In the genomic region with DNA sequence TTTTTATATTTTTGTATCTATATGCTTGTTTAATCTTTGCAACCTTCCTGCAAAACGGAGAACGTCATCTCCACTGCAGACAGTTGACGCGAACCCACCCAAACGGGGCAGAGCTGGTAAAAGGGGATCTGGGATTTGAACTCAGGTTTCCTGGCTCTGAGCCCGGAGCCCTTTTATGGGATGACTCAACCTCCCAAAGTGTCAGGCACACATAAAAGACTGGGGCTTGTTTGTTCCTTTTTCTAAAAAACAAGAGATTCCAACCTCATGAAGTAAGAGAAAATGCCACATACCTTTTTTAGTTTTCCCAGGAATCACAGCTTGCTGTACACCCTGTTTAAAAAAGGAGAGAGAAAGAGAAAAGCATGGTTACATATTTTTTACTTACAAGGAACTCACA, we compare ENCODE assay signal across 12 cellular contexts.
DNase-seq lines count a peak whose midpoint lies in the region; ATAC-seq, FAIRE-seq and TF ChIP-seq lines count a peak whose summit lies in the region.
"Had no signal": no experiment of that assay in that cellular context is flagged by ENCODE, and none has a peak within 500 bp of the region (broad histone marks: within the 10 kb centered on the region; RNA-seq: fewer than 3 reads in every experiment).

No MANE protein-coding gene starts in this region.

- BruUV-seq in MCF 10A (replicated peaks; lab: Mats Ljungman, UMichigan) (no TSS peak), mammary epithelial cell (replicated peaks; lab: Mats Ljungman, UMichigan) (no TSS peak)

- H3K79me2 ChIP-seq in mammary epithelial cell (ENCODE audit: insufficient read depth, low read length) (no peaks in the 10 kb centered on the region), SK-N-SH (ENCODE audit: insufficient read depth) (no peaks in the 10 kb centered on the region)

- no peaks in the 10 kb centered on the region for H4K20me1 ChIP-seq in mammary epithelial cell (ENCODE audit: insufficient read depth, low read length)
- no peaks in the 10 kb centered on the region for H4K20me1 ChIP-seq in SK-N-SH (ENCODE audit: insufficient read depth)

- peaks cover 8% of the 10 kb centered on the region for H3K4me1 Mint-ChIP-seq in MCF 10A (ENCODE audit: insufficient read depth, unreplicated experiment)
- peaks cover 31% of the 10 kb centered on the region for H3K4me1 Mint-ChIP-seq in activated T-helper 2 cell treated with anti-CD3 and anti-CD28 coated beads, Interferon-gamma antibody, Interleukin-2, Interleukin-4, amounts not matched to agents 10 μg/mL and 5 μg/mL and 100 μg/mL, durations not matched to agents 14 hours and 24 hours and 36 hours (ENCODE audit: low read depth)
- H3K4me1 Mint-ChIP-seq in activated T-cell treated with anti-CD3 and anti-CD28 coated beads, Interleukin-2, amount 50 U/mL, for 4 hours (ENCODE audit: low read depth): peaks cover 16% of the 10 kb centered on the region

- dilution Hi-C loops in mammary epithelial cell (cut with HindIII; ENCODE audit: low sequenced_read_pairs): loop anchor here (5.0 kb wide), 2 partner anchors 52 to 73 kb away; no protein-coding TSS in a partner anchor

- H3K4me3 ChIP-seq in mammary epithelial cell (replicated peaks in 1 of 3; ENCODE audit: insufficient read depth in 1 of 3, low read depth in 2 of 3, low read length in 3 of 3): no peak overlapping the region
- H3K4me3 ChIP-seq in SK-N-SH (ENCODE audit: low read depth in 2 of 2, low read length in 1 of 2): no peak overlapping the region
- H3K4me3 ChIP-seq in kidney (ENCODE audit: low read length in 2 of 2): peak overlapping the region; percentile 36 to 62

- H3K9me3 ChIP-seq in mammary epithelial cell (replicated peaks; ENCODE audit: insufficient read depth, low read length) (no peaks in the 10 kb centered on the region), SK-N-SH (no peaks in the 10 kb centered on the region), kidney (ENCODE audit: control insufficient read depth in 1 of 2, low read length in 2 of 2) (no peaks in the 10 kb centered on the region)

- CTCF ChIA-PET in MCF 10A (lab: Yijun Ruan, JAX): interaction anchor here (1.0 to 2.6 kb wide), 2 partner anchors 11 to 60 kb away, joined by 3 to 9 read pairs; no protein-coding TSS in a partner anchor
- CTCF ChIA-PET in mammary epithelial cell (lab: Charles Lee; ENCODE audit: low non-redundant PET): interaction anchor here (0.6 kb wide), 1 partner anchor 333 kb away, joined by 4 read pairs; no protein-coding TSS in a partner anchor
- CTCF ChIA-PET in SK-N-SH (lab: Yijun Ruan, JAX): no interaction called here

- no peaks in the 10 kb centered on the region for H3K36me3 ChIP-seq in mammary epithelial cell (ENCODE audit: insufficient read depth, low read length)
- H3K36me3 ChIP-seq in SK-N-SH (replicated peaks in 1 of 2; ENCODE audit: control insufficient read depth in 1 of 2, insufficient read depth in 2 of 2, low read length in 1 of 2): no peaks in the 10 kb centered on the region
- H3K36me3 ChIP-seq in kidney (ENCODE audit: control insufficient read depth in 1 of 2, insufficient read depth in 2 of 2, low read length in 2 of 2): no peaks in the 10 kb centered on the region

- WGBS in mammary epithelial cell (ENCODE audit: low coverage, missing lambda C conversion rate): 78% methylated on average over 6 of the region's 6 CpGs
- 33% methylated on average over 6 of the region's 6 CpGs for WGBS in SK-N-SH (ENCODE audit: low lambda C conversion rate)

- H3K4me2 ChIP-seq in mammary epithelial cell (ENCODE audit: insufficient read depth, low read depth, low read length): no peak overlapping the region
- no peak overlapping the region for H3K4me2 ChIP-seq in SK-N-SH

- no peaks in the 10 kb centered on the region for H3K27me3 ChIP-seq in mammary epithelial cell (ENCODE audit: insufficient read depth, low read length)
- no peaks in the 10 kb centered on the region for H3K27me3 ChIP-seq in SK-N-SH (ENCODE audit: insufficient read depth)

- no peak overlapping the region for H3K27ac Mint-ChIP-seq in MCF 10A (ENCODE audit: low read depth, unreplicated experiment)
- H3K27ac Mint-ChIP-seq in activated T-helper 2 cell treated with anti-CD3 and anti-CD28 coated beads, Interferon-gamma antibody, Interleukin-2, Interleukin-4, amounts not matched to agents 10 μg/mL and 5 μg/mL and 100 μg/mL, durations not matched to agents 14 hours and 24 hours and 36 hours: no peak overlapping the region

- peak; percentile 24 for DNase-seq in MCF 10A (ENCODE audit: unreplicated experiment)
- DNase-seq in mammary epithelial cell: no peak
- no peak for DNase-seq in SK-N-SH
- DNase-seq in kidney: peak; percentile 37
- DNase-seq in urothelium cell line (ENCODE audit: low spot score): peak; percentile 56
- DNase-seq in activated T-helper 2 cell treated with anti-CD3 and anti-CD28 coated beads, Interferon-gamma antibody, Interleukin-2, Interleukin-4, amounts not matched to agents 10 μg/mL and 5 μg/mL and 100 μg/mL, durations not matched to agents 14 hours and 24 hours and 36 hours (ENCODE audit: low spot score): no peak
- no peak for DNase-seq in activated T-cell treated with anti-CD3 and anti-CD28 coated beads, Interleukin-2, amount 50 U/mL, for 4 hours
- DNase-seq: ACHN; NCI-H1048; NCI-H526; stimulated activated naive CD4-positive, alpha-beta T cell treated with Interleukin-2 at 50 U/mL for 16 hours had no signal

- no peak for ATAC-seq in GM18502 (IDR thresholded peaks at IDR 0.05; ENCODE audit: poor library complexity, unreplicated experiment)
- ATAC-seq in activated T-cell treated with anti-CD3 and anti-CD28 coated beads, Interleukin-2, amount 50 U/mL, for 4 hours: no peak

- H3K27me3 Mint-ChIP-seq in MCF 10A (ENCODE audit: insufficient read depth, unreplicated experiment): no peaks in the 10 kb centered on the region
- H3K27me3 Mint-ChIP-seq in activated T-helper 2 cell treated with anti-CD3 and anti-CD28 coated beads, Interferon-gamma antibody, Interleukin-2, Interleukin-4, amounts not matched to agents 10 μg/mL and 5 μg/mL and 100 μg/mL, durations not matched to agents 14 hours and 24 hours and 36 hours (ENCODE audit: low read depth): no peaks in the 10 kb centered on the region
- no peaks in the 10 kb centered on the region for H3K27me3 Mint-ChIP-seq in activated T-cell treated with anti-CD3 and anti-CD28 coated beads, Interleukin-2, amount 50 U/mL, for 4 hours (ENCODE audit: low read depth)

- H2AFZ ChIP-seq in mammary epithelial cell (ENCODE audit: low read depth, low read length) (no peak overlapping the region), SK-N-SH (ENCODE audit: low read depth) (no peak overlapping the region)

- H3K4me1 ChIP-seq in mammary epithelial cell (ENCODE audit: insufficient read depth, low read length) (peaks cover 3% of the 10 kb centered on the region), SK-N-SH (ENCODE audit: control insufficient read depth in 1 of 2, insufficient read depth in 2 of 2, low read depth in 1 of 2, low read length in 1 of 2) (peaks cover 0 to 4% of the 10 kb centered on the region in 2 experiments; a peak in 1 of 4 replicates), kidney (ENCODE audit: control insufficient read depth in 1 of 2, insufficient read depth in 1 of 2, low read depth in 1 of 2, low read length in 2 of 2) (peaks cover 4 to 10% of the 10 kb centered on the region in 2 donors)

- no peaks in the 10 kb centered on the region for H3K9me2 ChIP-seq in SK-N-SH

- POLR2A ChIA-PET in MCF 10A (lab: Yijun Ruan, JAX): no interaction called here
- POLR2A ChIA-PET in SK-N-SH (lab: Yijun Ruan, JAX): no interaction called here

- no peaks in the 10 kb centered on the region for H3K9me3 Mint-ChIP-seq in MCF 10A (ENCODE audit: unreplicated experiment)
- no peaks in the 10 kb centered on the region for H3K9me3 Mint-ChIP-seq in activated T-helper 2 cell treated with anti-CD3 and anti-CD28 coated beads, Interferon-gamma antibody, Interleukin-2, Interleukin-4, amounts not matched to agents 10 μg/mL and 5 μg/mL and 100 μg/mL, durations not matched to agents 14 hours and 24 hours and 36 hours
- H3K9me3 Mint-ChIP-seq in activated T-cell treated with anti-CD3 and anti-CD28 coated beads, Interleukin-2, amount 50 U/mL, for 4 hours: no peaks in the 10 kb centered on the region

- H3K27ac ChIP-seq in mammary epithelial cell (ENCODE audit: insufficient read depth, low read depth, low read length) (no peak overlapping the region), SK-N-SH (ENCODE audit: low read depth in 2 of 2, low read length in 1 of 2) (no peak overlapping the region), kidney (ENCODE audit: low read depth in 2 of 2, low read length in 2 of 2) (peak overlapping the region; percentile 61 to 63)

- peaks cover 6% of the 10 kb centered on the region for H3K36me3 Mint-ChIP-seq in MCF 10A (ENCODE audit: insufficient read depth, unreplicated experiment)
- H3K36me3 Mint-ChIP-seq in activated T-helper 2 cell treated with anti-CD3 and anti-CD28 coated beads, Interferon-gamma antibody, Interleukin-2, Interleukin-4, amounts not matched to agents 10 μg/mL and 5 μg/mL and 100 μg/mL, durations not matched to agents 14 hours and 24 hours and 36 hours (ENCODE audit: low read depth): no peaks in the 10 kb centered on the region
- no peaks in the 10 kb centered on the region for H3K36me3 Mint-ChIP-seq in activated T-cell treated with anti-CD3 and anti-CD28 coated beads, Interleukin-2, amount 50 U/mL, for 4 hours (ENCODE audit: insufficient read depth)

- FAIRE-seq in kidney (lab: Jason Lieb, UNC) (no peak), urothelium cell line (lab: Jason Lieb, UNC) (no peak)

- no peak for TF ChIP-seq RAD21 in SK-N-SH (IDR thresholded peaks at IDR 0.05; ENCODE audit: low read length)

- no peak overlapping the region for H3K4me3 Mint-ChIP-seq in MCF 10A (ENCODE audit: unreplicated experiment)
- no peak overlapping the region for H3K4me3 Mint-ChIP-seq in activated T-helper 2 cell treated with anti-CD3 and anti-CD28 coated beads, Interferon-gamma antibody, Interleukin-2, Interleukin-4, amounts not matched to agents 10 μg/mL and 5 μg/mL and 100 μg/mL, durations not matched to agents 14 hours and 24 hours and 36 hours (ENCODE audit: low read depth)
- H3K4me3 Mint-ChIP-seq in activated T-cell treated with anti-CD3 and anti-CD28 coated beads, Interleukin-2, amount 50 U/mL, for 4 hours: no peak overlapping the region

- intact Hi-C loops in MCF 10A (cut with micrococcal nuclease): no loop called here
- intact Hi-C loops in mammary epithelial cell (cut with micrococcal nuclease): no loop called here
- intact Hi-C loops in kidney (cut with DNase I): no loop called here
- intact Hi-C loops in activated T-helper 2 cell treated with anti-CD3 and anti-CD28 coated beads, Interferon-gamma antibody, Interleukin-2, Interleukin-4, amounts not matched to agents 10 μg/mL and 5 μg/mL and 100 μg/mL, durations not matched to agents 14 hours and 24 hours and 36 hours (cut with micrococcal nuclease): loop anchor here (5.0 kb wide), 2 partner anchors 48 to 57 kb away; no protein-coding TSS in a partner anchor

- H3K9ac ChIP-seq in mammary epithelial cell (ENCODE audit: insufficient read depth, low read length): no peak overlapping the region
- no peak overlapping the region for H3K9ac ChIP-seq in SK-N-SH
- peak overlapping the region in 1 of 2 donors; percentile 61 for H3K9ac ChIP-seq in kidney (ENCODE audit: low read length in 2 of 2)

- no peak for TF ChIP-seq CTCF in MCF 10A (IDR thresholded peaks at IDR 0.05; ENCODE audit: unreplicated experiment)
- no peak for TF ChIP-seq CTCF in mammary epithelial cell (conservative IDR thresholded peaks at IDR 0.05 in 1 of 2, IDR thresholded peaks at IDR 0.05 in 1 of 2; ENCODE audit: extremely low read depth in 1 of 2, insufficient read depth in 1 of 2, low read depth in 1 of 2, low read length in 2 of 2)
- TF ChIP-seq CTCF in SK-N-SH (IDR thresholded peaks at IDR 0.05): no peak
- TF ChIP-seq CTCF in kidney (IDR thresholded peaks at IDR 0.05; ENCODE audit: borderline replicate concordance, extremely low read depth, insufficient read depth): no peak

- in situ Hi-C loops in mammary epithelial cell (cut with MboI; ENCODE audit: low sequenced_read_pairs in 2 of 2): no loop called here

- H3F3A ChIP-seq in SK-N-SH (replicated peaks; ENCODE audit: insufficient read depth): peaks cover 23% of the 10 kb centered on the region

- TF ChIP-seq EP300 in SK-N-SH (IDR thresholded peaks at IDR 0.05; ENCODE audit: borderline replicate concordance in 1 of 2, low read depth in 1 of 2, low read length in 1 of 2): no peak

Comparison
In these comparisons a context has a peak if more than half of its experiments do, and no peak if none do; other contexts are left out.
1. DNase-seq: peak in MCF 10A (single experiment), kidney (single experiment) and urothelium cell line (single experiment); none in mammary epithelial cell (single experiment), SK-N-SH (single experiment), activated T-helper 2 cell treated with anti-CD3 and anti-CD28 coated beads, Interferon-gamma antibody, Interleukin-2, Interleukin-4, amounts not matched to agents 10 μg/mL and 5 μg/mL and 100 μg/mL, durations not matched to agents 14 hours and 24 hours and 36 hours (single experiment) and activated T-cell treated with anti-CD3 and anti-CD28 coated beads, Interleukin-2, amount 50 U/mL, for 4 hours (single experiment).
2. H3K27ac ChIP-seq: peak in kidney (2 of 2); none in mammary epithelial cell (single experiment) and SK-N-SH (0 of 2).
3. H3K4me3 ChIP-seq: peak in kidney (2 of 2); none in mammary epithelial cell (0 of 3) and SK-N-SH (0 of 2).